ENCODE assay signal across 21 cellular contexts in the genomic region with DNA sequence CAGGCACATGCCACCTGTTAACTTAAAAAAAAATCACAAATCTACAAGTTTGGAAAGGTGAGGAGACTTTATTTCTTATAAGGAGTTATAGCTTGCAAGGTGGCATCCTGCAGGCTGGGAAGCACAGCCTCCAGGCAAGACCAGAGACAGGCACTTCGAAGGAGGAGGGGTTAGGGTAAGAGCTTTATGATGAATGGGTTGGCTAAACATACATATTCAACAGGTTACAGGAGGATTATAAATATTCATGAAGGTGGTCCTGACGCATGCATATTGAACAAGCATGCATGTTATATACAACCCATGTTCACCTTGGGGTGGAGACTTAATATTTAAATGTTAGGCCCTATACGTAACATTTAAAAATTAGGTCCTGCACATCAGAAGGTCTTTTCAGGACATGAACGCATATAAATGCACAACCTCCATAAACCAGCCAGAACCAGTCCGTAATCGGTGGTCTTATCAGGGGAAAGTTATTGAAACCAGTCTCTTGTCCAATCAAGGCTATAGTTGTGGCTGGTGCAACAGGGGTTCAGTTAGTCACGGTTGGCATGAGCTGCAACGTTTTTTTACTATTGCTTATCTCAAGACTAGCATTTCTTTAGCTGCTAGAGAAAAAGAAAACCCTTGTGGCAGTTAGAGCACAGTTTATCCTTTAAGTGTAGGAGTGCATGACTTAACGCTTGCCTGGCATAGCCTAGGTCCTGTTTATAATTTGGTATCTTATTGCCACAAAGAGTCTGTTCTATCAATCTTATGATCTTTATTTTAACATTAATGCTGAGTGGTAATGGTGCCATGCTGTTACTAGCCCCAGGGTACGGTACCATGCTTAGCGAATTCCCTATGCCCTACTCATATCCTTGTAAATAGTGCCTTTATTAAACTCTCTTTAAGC.
A peak's percentile ranks its signal among the peaks of the same experiment; 100 is the strongest.
DNase-seq lines count a peak whose midpoint lies in the region; ATAC-seq and TF ChIP-seq lines count a peak whose summit lies in the region.
"Had no signal": no experiment of that assay in that cellular context is flagged by ENCODE, and none has a peak within 500 bp of the region (broad histone marks: within the 10 kb centered on the region; RNA-seq: fewer than 3 reads in every experiment).

No MANE protein-coding gene starts in this region.

- H3K9me3 Mint-ChIP-seq in stimulated activated naive B cell treated with anti-CD40 and anti-IgM and Interleukin-4, amounts not matched to agents 10 μg/mL and 1 μg/mL and 100 μg/mL, for 72 hours = no peaks in the 10 kb centered on the region
- H3K9me3 Mint-ChIP-seq: CD4-positive, alpha-beta T cell had no signal

- ATAC-seq in stimulated activated naive B cell treated with anti-CD40 and anti-IgM and Interleukin-4, amounts not matched to agents 10 μg/mL and 1 μg/mL and 100 μg/mL, for 72 hours (replicated peaks) = no peak
- ATAC-seq: HepG2 had no signal

- H3K4me1 ChIP-seq in osteoblast (ENCODE audit: insufficient read depth, low read length) = peaks cover 12% of the 10 kb centered on the region
- H3K4me1 ChIP-seq: SJSA1 had no signal

- in situ Hi-C loops in SK-MEL-5 (cut with HindIII; ENCODE audit: low pct_unique_long_range_greater_than_20kb, low sequenced_read_pairs) = no loop called here

- POLR2A ChIA-PET in RWPE1 (lab: Yijun Ruan, JAX; ENCODE audit: low non-redundant PET) = no interaction called here

- peaks cover 5 to 22% of the 10 kb centered on the region in 2 donors for H3K36me3 Mint-ChIP-seq in stimulated activated naive B cell treated with anti-CD40 and anti-IgM and Interleukin-4, amounts not matched to agents 10 μg/mL and 1 μg/mL and 100 μg/mL, for 72 hours

- H3K27ac Mint-ChIP-seq in stimulated activated naive B cell treated with anti-CD40 and anti-IgM and Interleukin-4, amounts not matched to agents 10 μg/mL and 1 μg/mL and 100 μg/mL, for 72 hours = no peak overlapping the region
- H3K27ac Mint-ChIP-seq: CD4-positive, alpha-beta T cell had no signal

- no peak for TF ChIP-seq CTCF in fibroblast of pulmonary artery (IDR thresholded peaks at IDR 0.05; ENCODE audit: low read length, missing control alignments)
- TF ChIP-seq CTCF in osteoblast (IDR thresholded peaks at IDR 0.05; ENCODE audit: extremely low read depth, low read depth, low read length) = no peak
- no peak for TF ChIP-seq CTCF in RWPE1 (conservative IDR thresholded peaks at IDR 0.05; ENCODE audit: low read depth)

- CTCF ChIA-PET in RWPE1 (lab: Yijun Ruan, JAX) = interaction anchor here (1.1 kb wide), 1 partner anchor 37 kb away, joined by 5 read pairs; no protein-coding TSS in a partner anchor

- no peak overlapping the region for H3K4me3 Mint-ChIP-seq in stimulated activated naive B cell treated with anti-CD40 and anti-IgM and Interleukin-4, amounts not matched to agents 10 μg/mL and 1 μg/mL and 100 μg/mL, for 72 hours
- H3K4me3 Mint-ChIP-seq: CD4-positive, alpha-beta T cell had no signal

- no peaks in the 10 kb centered on the region for H3K79me2 ChIP-seq in osteoblast (ENCODE audit: insufficient read depth, low read length)

- no peaks in the 10 kb centered on the region for H4K20me1 ChIP-seq in osteoblast (ENCODE audit: insufficient read depth, low read length)

- no peak overlapping the region for H2AFZ ChIP-seq in osteoblast (ENCODE audit: low read length)

- DNase-seq in H4 (ENCODE audit: low spot score) (peak; percentile 86), SK-MEL-5 (ENCODE audit: low read depth, low spot score) (peak; percentile 88), fibroblast of pulmonary artery (ENCODE audit: low read depth) (peak; percentile 11), osteoblast (ENCODE audit: insufficient read length, low spot score, missing footprints) (peak; percentile 37), DMS153 treated with DMSO at 0.1 percent for 48 hours (lab: John Stamatoyannopoulos, UW; ENCODE audit: unreplicated experiment) (no peak), RWPE1 (ENCODE audit: low spot score) (no peak), NOMO-1 (lab: John Stamatoyannopoulos, UW; ENCODE audit: unreplicated experiment in 2 of 2) (no peak)
- no peak for DNase-seq in stimulated activated naive B cell treated with anti-CD40 and anti-IgM and Interleukin-4, amounts not matched to agents 10 μg/mL and 1 μg/mL and 100 μg/mL, for 72 hours
- DNase-seq: ACHN; CD4-positive, alpha-beta T cell; DMS 273 treated with DMSO at 0.1 percent for 48 hours; EL; MM.1S; NCI-H1417; NCI-H1930; NCI-H2171; NCI-H510A treated with DMSO at 0.1 percent for 48 hours; RPMI8226 had no signal

- no peak overlapping the region for H3K4me2 ChIP-seq in osteoblast (ENCODE audit: insufficient read depth, low read length)
- H3K4me2 ChIP-seq: KMS-11 had no signal

- no peak overlapping the region for H3K27ac ChIP-seq in osteoblast (ENCODE audit: low read depth, low read length)
- no peak overlapping the region for H3K27ac ChIP-seq in RWPE1
- H3K27ac ChIP-seq: KMS-11, SJSA1 had no signal

- no peaks in the 10 kb centered on the region for H3K27me3 Mint-ChIP-seq in stimulated activated naive B cell treated with anti-CD40 and anti-IgM and Interleukin-4, amounts not matched to agents 10 μg/mL and 1 μg/mL and 100 μg/mL, for 72 hours
- H3K27me3 Mint-ChIP-seq: CD4-positive, alpha-beta T cell had no signal

- H3K36me3 ChIP-seq in osteoblast (ENCODE audit: insufficient read depth, low read length) = no peaks in the 10 kb centered on the region
- H3K36me3 ChIP-seq: SJSA1 had no signal

- no peaks in the 10 kb centered on the region for H3K9me3 ChIP-seq in osteoblast (ENCODE audit: low read depth, low read length)
- H3K9me3 ChIP-seq: SJSA1 had no signal

- H3K4me1 Mint-ChIP-seq in stimulated activated naive B cell treated with anti-CD40 and anti-IgM and Interleukin-4, amounts not matched to agents 10 μg/mL and 1 μg/mL and 100 μg/mL, for 72 hours = no peaks in the 10 kb centered on the region

- H3K4me3 ChIP-seq in fibroblast of pulmonary artery (replicated peaks; ENCODE audit: low read depth, low read length) = no peak overlapping the region
- no peak overlapping the region for H3K4me3 ChIP-seq in osteoblast (ENCODE audit: insufficient read depth, low read length)
- H3K4me3 ChIP-seq: SJSA1 had no signal

- no peaks in the 10 kb centered on the region for H3K27me3 ChIP-seq in osteoblast (ENCODE audit: insufficient read depth, low read length)
- H3K27me3 ChIP-seq: SJSA1 had no signal

Comparison
In these comparisons a context has a peak if more than half of its experiments do, and no peak if none do; other contexts are left out.
1. DNase-seq: peak in H4 (single experiment), SK-MEL-5 (single experiment), fibroblast of pulmonary artery (single experiment) and osteoblast (single experiment); none in DMS153 treated with DMSO at 0.1 percent for 48 hours (single experiment), RWPE1 (single experiment), stimulated activated naive B cell treated with anti-CD40 and anti-IgM and Interleukin-4, amounts not matched to agents 10 μg/mL and 1 μg/mL and 100 μg/mL, for 72 hours (single experiment) and NOMO-1 (0 of 2).